Comparison of ENCODE assay signal across 28 cellular contexts in genomic region chr6:127441881-127442280, GRCh38. TPM values are rescaled to one million over a fixed set of nuclear protein-coding genes. Genes with fewer than 3 reads are reported as not detected.
"Had no signal": no experiment of that assay in that cellular context is flagged by ENCODE, and none has a peak within 500 bp of the region (broad histone marks: within the 10 kb centered on the region; RNA-seq: fewer than 3 reads in every experiment).

No MANE protein-coding gene starts in this region.

- H3K27me3 ChIP-seq: colonic mucosa, esophagus squamous epithelium, gastrocnemius medialis, heart right ventricle, left lung had no signal

- H3K4me3 ChIP-seq: colonic mucosa, esophagus squamous epithelium, gastrocnemius medialis, heart right ventricle, left lung, lower lobe of right lung had no signal

- H3K27ac ChIP-seq: colonic mucosa, epithelial cell of prostate, esophagus squamous epithelium, gastrocnemius medialis, heart right ventricle, left lung, lower lobe of right lung had no signal

- ATAC-seq: effector memory CD8-positive, alpha-beta T cell; esophagus mucosa; gastrocnemius medialis; heart right ventricle; left cardiac atrium; left lung; left ventricle myocardium superior; lower lobe of right lung; naive thymus-derived CD4-positive, alpha-beta T cell had no signal

- H3K4me1 ChIP-seq: colonic mucosa, esophagus squamous epithelium, heart right ventricle, left lung, lower lobe of right lung had no signal

- DNase-seq: colonic mucosa; cortex of kidney; effector CD8-positive, alpha-beta T cell; effector memory CD8-positive, alpha-beta T cell; endodermal cell; erythroblast; esophagus squamous epithelium; foreskin fibroblast; foreskin melanocyte; gastrocnemius medialis; glutamatergic neuron; head of caudate nucleus; heart right ventricle; hippocampal formation; left cardiac atrium; left lung; left ventricle myocardium superior; lower lobe of right lung; mesendoderm; midbrain; naive thymus-derived CD4-positive, alpha-beta T cell had no signal

- FAIRE-seq: endometrium, islet of Langerhans, keratinocyte had no signal

- H3K36me3 ChIP-seq: colonic mucosa, esophagus squamous epithelium, left lung had no signal

- H3K9me3 ChIP-seq: colonic mucosa, esophagus squamous epithelium, gastrocnemius medialis, heart right ventricle, left lung, lower lobe of right lung had no signal

RNA-seq across cellular contexts. Expression of gene KIAA0408, which starts 17.3 kb away (rescaled TPM):
- total RNA-seq: dermis microvascular lymphatic vessel endothelial cell, lung microvascular endothelial cell had no signal
